1 cellular context compared by ENCODE assay signal in the genomic region with DNA sequence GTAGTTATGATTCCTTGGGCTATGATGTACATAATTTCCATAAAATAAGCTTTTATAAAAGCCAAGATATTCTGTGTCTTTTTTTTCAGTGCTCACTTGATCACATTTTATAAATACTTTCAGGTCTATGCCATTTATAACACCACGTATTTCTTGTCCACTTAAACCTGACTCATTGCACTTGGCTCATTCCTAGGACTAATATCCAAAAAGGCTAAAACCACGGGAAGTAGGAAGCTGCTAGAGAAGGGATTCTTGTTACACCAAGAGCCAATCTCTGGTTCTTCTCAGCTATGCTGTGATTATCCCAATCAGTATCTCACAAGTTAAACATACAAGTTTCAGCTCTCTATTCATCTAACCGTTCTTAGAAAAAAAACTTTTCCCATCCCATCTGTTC.
TF ChIP-seq lines count a peak whose summit lies in the region.

No MANE protein-coding gene starts in this region.

TF ChIP-seq in H1, 55 proteins besides CTCF, POLR2A, EP300 and RAD21 (continued from another document):
- TF ChIP-seq NRF1 (IDR thresholded peaks at IDR 0.05; ENCODE audit: low read depth, low read length) (no peak), POU5F1 (IDR thresholded peaks at IDR 0.05; ENCODE audit: low read depth, low read length) (no peak), RBBP5 (IDR thresholded peaks at IDR 0.05; ENCODE audit: borderline replicate concordance, low read depth, low read length) (no peak), ASH2L (IDR thresholded peaks at IDR 0.05; ENCODE audit: low read length) (no peak), CTBP2 (IDR thresholded peaks at IDR 0.05; ENCODE audit: borderline replicate concordance, insufficient read depth, insufficient read length, low read length) (no peak), ZNF274 (IDR thresholded peaks at IDR 0.05; ENCODE audit: borderline replicate concordance, extremely low read depth, low read length) (no peak), JUN (IDR thresholded peaks at IDR 0.05; ENCODE audit: low read depth, low read length) (no peak), MAFK (IDR thresholded peaks at IDR 0.05; ENCODE audit: low read depth, low read length) (no peak)
- TF ChIP-seq, protein P1, sequence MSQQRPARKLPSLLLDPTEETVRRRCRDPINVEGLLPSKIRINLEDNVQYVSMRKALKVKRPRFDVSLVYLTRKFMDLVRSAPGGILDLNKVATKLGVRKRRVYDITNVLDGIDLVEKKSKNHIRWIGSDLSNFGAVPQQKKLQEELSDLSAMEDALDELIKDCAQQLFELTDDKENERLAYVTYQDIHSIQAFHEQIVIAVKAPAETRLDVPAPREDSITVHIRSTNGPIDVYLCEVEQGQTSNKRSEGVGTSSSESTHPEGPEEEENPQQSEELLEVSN (IDR thresholded peaks at IDR 0.05), result no peak
- TF ChIP-seq, protein P2, sequence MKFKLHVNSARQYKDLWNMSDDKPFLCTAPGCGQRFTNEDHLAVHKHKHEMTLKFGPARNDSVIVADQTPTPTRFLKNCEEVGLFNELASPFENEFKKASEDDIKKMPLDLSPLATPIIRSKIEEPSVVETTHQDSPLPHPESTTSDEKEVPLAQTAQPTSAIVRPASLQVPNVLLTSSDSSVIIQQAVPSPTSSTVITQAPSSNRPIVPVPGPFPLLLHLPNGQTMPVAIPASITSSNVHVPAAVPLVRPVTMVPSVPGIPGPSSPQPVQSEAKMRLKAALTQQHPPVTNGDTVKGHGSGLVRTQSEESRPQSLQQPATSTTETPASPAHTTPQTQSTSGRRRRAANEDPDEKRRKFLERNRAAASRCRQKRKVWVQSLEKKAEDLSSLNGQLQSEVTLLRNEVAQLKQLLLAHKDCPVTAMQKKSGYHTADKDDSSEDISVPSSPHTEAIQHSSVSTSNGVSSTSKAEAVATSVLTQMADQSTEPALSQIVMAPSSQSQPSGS (IDR thresholded peaks at IDR 0.05; ENCODE audit: low read length), result no peak
TF ChIP-seq in H1: peak in this region for 0.
